In the genomic region with DNA sequence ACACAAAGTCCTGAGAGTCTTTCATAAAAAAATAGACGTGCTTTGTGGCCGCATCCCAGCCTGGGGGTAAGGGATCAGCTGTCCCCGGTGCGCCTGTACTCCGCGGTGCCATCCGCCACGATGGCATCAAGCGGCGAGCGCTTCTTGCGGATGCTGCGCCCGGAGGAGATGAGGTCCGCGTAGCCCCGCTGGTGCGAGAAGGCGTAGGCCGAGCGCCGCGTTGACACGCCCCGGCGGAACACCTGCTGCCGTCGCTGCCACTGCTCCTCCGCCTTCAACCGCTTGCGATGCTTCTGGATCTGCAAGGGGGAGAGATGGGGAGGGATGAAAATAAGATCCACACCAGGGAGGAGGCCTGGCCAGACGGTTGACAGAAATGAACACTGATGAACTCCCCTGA, we compare ENCODE assay signal across 1 cellular context.
TF ChIP-seq lines count a peak whose summit lies in the region.

No MANE protein-coding gene starts in this region.

TF ChIP-seq in K562, 482 proteins besides CTCF, POLR2A, EP300 and RAD21:
- TF ChIP-seq, protein P1, sequence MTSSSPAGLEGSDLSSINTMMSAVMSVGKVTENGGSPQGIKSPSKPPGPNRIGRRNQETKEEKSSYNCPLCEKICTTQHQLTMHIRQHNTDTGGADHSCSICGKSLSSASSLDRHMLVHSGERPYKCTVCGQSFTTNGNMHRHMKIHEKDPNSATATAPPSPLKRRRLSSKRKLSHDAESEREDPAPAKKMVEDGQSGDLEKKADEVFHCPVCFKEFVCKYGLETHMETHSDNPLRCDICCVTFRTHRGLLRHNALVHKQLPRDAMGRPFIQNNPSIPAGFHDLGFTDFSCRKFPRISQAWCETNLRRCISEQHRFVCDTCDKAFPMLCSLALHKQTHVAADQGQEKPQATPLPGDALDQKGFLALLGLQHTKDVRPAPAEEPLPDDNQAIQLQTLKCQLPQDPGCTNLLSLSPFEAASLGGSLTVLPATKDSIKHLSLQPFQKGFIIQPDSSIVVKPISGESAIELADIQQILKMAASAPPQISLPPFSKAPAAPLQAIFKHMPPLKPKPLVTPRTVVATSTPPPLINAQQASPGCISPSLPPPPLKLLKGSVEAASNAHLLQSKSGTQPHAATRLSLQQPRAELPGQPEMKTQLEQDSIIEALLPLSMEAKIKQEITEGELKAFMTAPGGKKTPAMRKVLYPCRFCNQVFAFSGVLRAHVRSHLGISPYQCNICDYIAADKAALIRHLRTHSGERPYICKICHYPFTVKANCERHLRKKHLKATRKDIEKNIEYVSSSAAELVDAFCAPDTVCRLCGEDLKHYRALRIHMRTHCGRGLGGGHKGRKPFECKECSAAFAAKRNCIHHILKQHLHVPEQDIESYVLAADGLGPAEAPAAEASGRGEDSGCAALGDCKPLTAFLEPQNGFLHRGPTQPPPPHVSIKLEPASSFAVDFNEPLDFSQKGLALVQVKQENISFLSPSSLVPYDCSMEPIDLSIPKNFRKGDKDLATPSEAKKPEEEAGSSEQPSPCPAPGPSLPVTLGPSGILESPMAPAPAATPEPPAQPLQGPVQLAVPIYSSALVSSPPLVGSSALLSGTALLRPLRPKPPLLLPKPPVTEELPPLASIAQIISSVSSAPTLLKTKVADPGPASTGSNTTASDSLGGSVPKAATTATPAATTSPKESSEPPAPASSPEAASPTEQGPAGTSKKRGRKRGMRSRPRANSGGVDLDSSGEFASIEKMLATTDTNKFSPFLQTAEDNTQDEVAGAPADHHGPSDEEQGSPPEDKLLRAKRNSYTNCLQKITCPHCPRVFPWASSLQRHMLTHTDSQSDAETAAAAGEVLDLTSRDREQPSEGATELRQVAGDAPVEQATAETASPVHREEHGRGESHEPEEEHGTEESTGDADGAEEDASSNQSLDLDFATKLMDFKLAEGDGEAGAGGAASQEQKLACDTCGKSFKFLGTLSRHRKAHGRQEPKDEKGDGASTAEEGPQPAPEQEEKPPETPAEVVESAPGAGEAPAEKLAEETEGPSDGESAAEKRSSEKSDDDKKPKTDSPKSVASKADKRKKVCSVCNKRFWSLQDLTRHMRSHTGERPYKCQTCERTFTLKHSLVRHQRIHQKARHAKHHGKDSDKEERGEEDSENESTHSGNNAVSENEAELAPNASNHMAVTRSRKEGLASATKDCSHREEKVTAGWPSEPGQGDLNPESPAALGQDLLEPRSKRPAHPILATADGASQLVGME (CRISPR knock-in tag; IDR thresholded peaks at IDR 0.05), result no peak
- TF ChIP-seq, protein P2, sequence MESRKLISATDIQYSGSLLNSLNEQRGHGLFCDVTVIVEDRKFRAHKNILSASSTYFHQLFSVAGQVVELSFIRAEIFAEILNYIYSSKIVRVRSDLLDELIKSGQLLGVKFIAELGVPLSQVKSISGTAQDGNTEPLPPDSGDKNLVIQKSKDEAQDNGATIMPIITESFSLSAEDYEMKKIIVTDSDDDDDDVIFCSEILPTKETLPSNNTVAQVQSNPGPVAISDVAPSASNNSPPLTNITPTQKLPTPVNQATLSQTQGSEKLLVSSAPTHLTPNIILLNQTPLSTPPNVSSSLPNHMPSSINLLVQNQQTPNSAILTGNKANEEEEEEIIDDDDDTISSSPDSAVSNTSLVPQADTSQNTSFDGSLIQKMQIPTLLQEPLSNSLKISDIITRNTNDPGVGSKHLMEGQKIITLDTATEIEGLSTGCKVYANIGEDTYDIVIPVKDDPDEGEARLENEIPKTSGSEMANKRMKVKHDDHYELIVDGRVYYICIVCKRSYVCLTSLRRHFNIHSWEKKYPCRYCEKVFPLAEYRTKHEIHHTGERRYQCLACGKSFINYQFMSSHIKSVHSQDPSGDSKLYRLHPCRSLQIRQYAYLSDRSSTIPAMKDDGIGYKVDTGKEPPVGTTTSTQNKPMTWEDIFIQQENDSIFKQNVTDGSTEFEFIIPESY (CRISPR knock-in tag; IDR thresholded peaks at IDR 0.05), result peak; percentile 93
